ENCODE assay signal across 1 cellular context in genomic region chr1:231467986-231468385, GRCh38.
TF ChIP-seq lines count a peak whose summit lies in the region.

No MANE protein-coding gene starts in this region.

TF ChIP-seq in GM12878, 131 proteins besides CTCF, POLR2A, EP300 and RAD21 (continued from another document):
- TF ChIP-seq RUNX3 (IDR thresholded peaks at IDR 0.05; ENCODE audit: low read length) (peak; percentile 34; the same call in 1 of the 2 replicates), MYB (IDR thresholded peaks at IDR 0.05; ENCODE audit: borderline replicate concordance, low read depth, low read length) (no peak)
